In genomic region chr3:184155644-184156521, GRCh38 we compare ENCODE assay signal across 8 cellular contexts. TPM values are rescaled to one million over a fixed set of nuclear protein-coding genes. Genes with fewer than 3 reads are reported as not detected.
A peak's percentile ranks its signal among the peaks of the same experiment; 100 is the strongest.
DNase-seq lines count a peak whose midpoint lies in the region; ATAC-seq, FAIRE-seq and TF ChIP-seq lines count a peak whose summit lies in the region.

No MANE protein-coding gene starts in this region.

- H3K36me3 ChIP-seq in ascending aorta (no peaks in the 10 kb centered on the region), iPS-15b (ENCODE audit: control insufficient read depth, insufficient read depth, low read length) (no peaks in the 10 kb centered on the region)

- no peak for FAIRE-seq in A549 (lab: Jason Lieb, UNC)

- H3K4me1 ChIP-seq in A549, result peaks cover 8% of the 10 kb centered on the region; the same call in 2 of the 3 replicates
- H3K4me1 ChIP-seq in ascending aorta, result peaks cover 14 to 27% of the 10 kb centered on the region in 2 donors
- peaks cover 8% of the 10 kb centered on the region for H3K4me1 ChIP-seq in iPS-15b (ENCODE audit: control insufficient read depth, insufficient read depth, low read length)

- ATAC-seq in A549 (peak; percentile 55), GM18861 (IDR thresholded peaks at IDR 0.05; ENCODE audit: unreplicated experiment) (peak; percentile 18), HG03095 (IDR thresholded peaks at IDR 0.05; ENCODE audit: unreplicated experiment) (peak; percentile 31), SK-N-SH treated with all-trans-retinoic acid at 6 μM for 48 hours (peak; percentile 44)

- intact Hi-C loops in ascending aorta (cut with DNase I), result loop anchor here (1.0 to 10.0 kb wide), 6 partner anchors 18 to 1061 kb away; partner anchors contain the start of genes ABCC5, ALG3, AP2M1 and EEF1AKMT4

- no peak for TF ChIP-seq RAD21 in A549 (conservative IDR thresholded peaks at IDR 0.05 in 1 of 2, IDR thresholded peaks at IDR 0.05 in 1 of 2)

- no peak for TF ChIP-seq POLR2A in A549 (IDR thresholded peaks at IDR 0.05; ENCODE audit: low read length)

- H3K27ac ChIP-seq in A549 (peak overlapping the region; percentile 93 to 99), ascending aorta (peak overlapping the region; percentile 87 to 89), skin epidermis (peak overlapping the region; percentile 39 to 94 (median 87))

- TF ChIP-seq CTCF in A549 (IDR thresholded peaks at IDR 0.05), result no peak
- TF ChIP-seq CTCF in ascending aorta (IDR thresholded peaks at IDR 0.05), result no peak

- H3K4me3 ChIP-seq in A549 (peak overlapping the region; percentile 86), ascending aorta (peak overlapping the region; percentile 80 to 97), iPS-15b (ENCODE audit: low read depth, low read length) (peak overlapping the region; percentile 85), skin epidermis (peak overlapping the region; percentile 66 to 91 (median 77))

- DNase-seq in A549 (ENCODE audit: low read depth in 1 of 2, low spot score in 1 of 2) (no peak), ascending aorta (ENCODE audit: low spot score in 2 of 2) (peak in 1 of 2 donors; percentile 76), foreskin melanocyte (no peak)

- CTCF ChIA-PET in A549 (lab: Yijun Ruan, JAX), result interaction anchor here (0.6 to 1.9 kb wide), 6 partner anchors 9 to 260 kb away, joined by 3 to 5 read pairs (median 3); no protein-coding TSS in a partner anchor

- no peak for TF ChIP-seq EP300 in A549 (IDR thresholded peaks at IDR 0.05)

- H3K27me3 ChIP-seq in ascending aorta (no peaks in the 10 kb centered on the region), iPS-15b (ENCODE audit: control insufficient read depth, insufficient read depth, low read length) (no peaks in the 10 kb centered on the region)

- H3K4me2 ChIP-seq in A549, result peak overlapping the region; percentile 97

- H3K9ac ChIP-seq in iPS-15b (ENCODE audit: low read depth, low read length), result peak overlapping the region; percentile 70

- POLR2A ChIA-PET in A549 (lab: Yijun Ruan, JAX), result interaction anchor here (0.7 kb wide), 1 partner anchor 30 kb away, joined by 3 read pairs; the partner anchor contains the start of gene ABCF3

- 3% methylated on average over 19 of the region's 47 CpGs for WGBS in A549 (ENCODE audit: missing lambda C conversion rate)

- H3K9me3 ChIP-seq in A549, result no peaks in the 10 kb centered on the region
- no peaks in the 10 kb centered on the region for H3K9me3 ChIP-seq in ascending aorta
- H3K9me3 ChIP-seq in iPS-15b (ENCODE audit: control insufficient read depth, insufficient read depth, low read length), result no peaks in the 10 kb centered on the region

TF ChIP-seq in A549, 52 proteins besides CTCF, POLR2A, EP300 and RAD21:
- no peak for TF ChIP-seq KDM5A (IDR thresholded peaks at IDR 0.05)
- no peak for TF ChIP-seq ZSCAN20 (CRISPR knock-in tag; IDR thresholded peaks at IDR 0.05)
- TF ChIP-seq NFE2L2 (conservative IDR thresholded peaks at IDR 0.05; ENCODE audit: low read length), result no peak
- TF ChIP-seq TP53 (CRISPR knock-in tag; IDR thresholded peaks at IDR 0.05), result no peak
- TF ChIP-seq POLR2AphosphoS2 (conservative IDR thresholded peaks at IDR 0.05; ENCODE audit: low read length), result no peak
- TF ChIP-seq NR3C1 (IDR thresholded peaks at IDR 0.05), result no peak
- TF ChIP-seq NPAS2 (CRISPR knock-in tag; IDR thresholded peaks at IDR 0.05; ENCODE audit: borderline replicate concordance), result no peak
- no peak for TF ChIP-seq RNF2 (IDR thresholded peaks at IDR 0.05; ENCODE audit: borderline replicate concordance, low read depth)
- no peak for TF ChIP-seq ATOH8 (CRISPR knock-in tag; IDR thresholded peaks at IDR 0.05; ENCODE audit: low read depth)
- TF ChIP-seq HES2 (IDR thresholded peaks at IDR 0.05), result no peak
- TF ChIP-seq PHF8 (IDR thresholded peaks at IDR 0.05; ENCODE audit: borderline replicate concordance, low read depth), result no peak
- no peak for TF ChIP-seq SMC3 (IDR thresholded peaks at IDR 0.05)
TF ChIP-seq in A549: peak in this region for 0.

TF ChIP-seq in SK-N-SH treated with all-trans-retinoic acid at 6 μM for 48 hours, 23 proteins besides CTCF, POLR2A, EP300 and RAD21 (continues in another document):
- TF ChIP-seq CSRNP3 (CRISPR knock-in tag; IDR thresholded peaks at IDR 0.05) (no peak), CREB5 (CRISPR knock-in tag; IDR thresholded peaks at IDR 0.05; ENCODE audit: low read depth) (no peak), TCF4 (CRISPR knock-in tag; IDR thresholded peaks at IDR 0.05; ENCODE audit: borderline replicate concordance) (no peak), CSDC2 (CRISPR knock-in tag; IDR thresholded peaks at IDR 0.05) (no peak), POU6F1 (CRISPR knock-in tag; IDR thresholded peaks at IDR 0.05; ENCODE audit: borderline replicate concordance, low read depth) (no peak), ZNF8 (CRISPR knock-in tag; IDR thresholded peaks at IDR 0.05) (no peak), TOX (CRISPR knock-in tag; IDR thresholded peaks at IDR 0.05; ENCODE audit: borderline replicate concordance) (no peak), RARB (CRISPR knock-in tag; IDR thresholded peaks at IDR 0.05) (no peak)

RNA-seq across cellular contexts. Expression of gene DVL3, which starts 0.7 kb away (rescaled TPM):
- polyA plus RNA-seq in A549 (2011; rRNA removed), result 14.1 and 17.7 TPM in 2 replicates
- polyA plus RNA-seq in A549 (2012; cell fraction: cytosol; rRNA removed), result 17.9 and 23.2 TPM in 2 replicates
- polyA plus RNA-seq in A549 (2012; cell fraction: nucleus; rRNA removed), result 75.3 and 93.6 TPM in 2 replicates
- 23.6 to 24.4 TPM (median 23.9 TPM) in 3 replicates for polyA plus RNA-seq in A549 (2017; fragmentation: RNase III; extraction: RNeasy Plus Mini Kit Qiagen cat#74134 plus additional on column Dnase treatment)
- polyA minus RNA-seq in A549 (2011; rRNA and poly(A)+ RNA removed), result 22.2 and 29.2 TPM in 2 replicates
- total RNA-seq in ascending aorta, result 36.6 TPM

RNA-seq across cellular contexts. Expression of gene AP2M1, which starts 18.8 kb away (rescaled TPM):
- polyA plus RNA-seq in A549 (2011; rRNA removed) (274 and 316 TPM in 2 replicates), A549 (2017; fragmentation: RNase III; extraction: RNeasy Plus Mini Kit Qiagen cat#74134 plus additional on column Dnase treatment) (285 to 298 TPM (median 288 TPM) in 3 replicates)
- 385 and 421 TPM in 2 replicates for polyA plus RNA-seq in A549 (2012; cell fraction: cytosol; rRNA removed)
- polyA plus RNA-seq in A549 (2012; cell fraction: nucleus; rRNA removed), result 290 and 299 TPM in 2 replicates
- 217 and 258 TPM in 2 replicates for polyA minus RNA-seq in A549 (2011; rRNA and poly(A)+ RNA removed)
- 101 TPM for total RNA-seq in ascending aorta

RNA-seq across cellular contexts. Expression of gene EIF2B5, which starts 20.7 kb away (rescaled TPM):
- polyA plus RNA-seq in A549 (2011; rRNA removed), result 32.7 and 33.9 TPM in 2 replicates
- 31.0 and 32.0 TPM in 2 replicates for polyA plus RNA-seq in A549 (2012; cell fraction: cytosol; rRNA removed)
- polyA plus RNA-seq in A549 (2012; cell fraction: nucleus; rRNA removed), result 53.8 and 60.2 TPM in 2 replicates
- 29.8 to 32.5 TPM (median 32.1 TPM) in 3 replicates for polyA plus RNA-seq in A549 (2017; fragmentation: RNase III; extraction: RNeasy Plus Mini Kit Qiagen cat#74134 plus additional on column Dnase treatment)
- polyA minus RNA-seq in A549 (2011; rRNA and poly(A)+ RNA removed), result 29.7 and 30.8 TPM in 2 replicates
- 24.7 TPM for total RNA-seq in ascending aorta

RNA-seq across cellular contexts. Expression of gene ABCF3, which starts 30.1 kb away (rescaled TPM):
- polyA plus RNA-seq in A549 (2011; rRNA removed), result 34.6 and 35.3 TPM in 2 replicates
- 39.4 and 49.4 TPM in 2 replicates for polyA plus RNA-seq in A549 (2012; cell fraction: cytosol; rRNA removed)
- polyA plus RNA-seq in A549 (2012; cell fraction: nucleus; rRNA removed), result 126 and 128 TPM in 2 replicates
- 46.6 to 50.2 TPM (median 47.7 TPM) in 3 replicates for polyA plus RNA-seq in A549 (2017; fragmentation: RNase III; extraction: RNeasy Plus Mini Kit Qiagen cat#74134 plus additional on column Dnase treatment)
- polyA minus RNA-seq in A549 (2011; rRNA and poly(A)+ RNA removed), result 56.8 and 63.7 TPM in 2 replicates
- 93.3 TPM for total RNA-seq in ascending aorta

RNA-seq across cellular contexts. Expression of gene HTR3E, which starts 59.0 kb away (rescaled TPM):
- polyA plus RNA-seq in A549 (2011; rRNA removed) (not detected in 2 replicates), A549 (2017; fragmentation: RNase III; extraction: RNeasy Plus Mini Kit Qiagen cat#74134 plus additional on column Dnase treatment) (not detected in 3 replicates)
- polyA plus RNA-seq in A549 (2012; cell fraction: cytosol; rRNA removed), result not detected in 2 replicates
- not detected in 2 replicates for polyA plus RNA-seq in A549 (2012; cell fraction: nucleus; rRNA removed)
- polyA minus RNA-seq in A549 (2011; rRNA and poly(A)+ RNA removed), result not detected in 2 replicates
- not detected for total RNA-seq in ascending aorta
